ENCODE assay signal across 28 cellular contexts in the genomic region with DNA sequence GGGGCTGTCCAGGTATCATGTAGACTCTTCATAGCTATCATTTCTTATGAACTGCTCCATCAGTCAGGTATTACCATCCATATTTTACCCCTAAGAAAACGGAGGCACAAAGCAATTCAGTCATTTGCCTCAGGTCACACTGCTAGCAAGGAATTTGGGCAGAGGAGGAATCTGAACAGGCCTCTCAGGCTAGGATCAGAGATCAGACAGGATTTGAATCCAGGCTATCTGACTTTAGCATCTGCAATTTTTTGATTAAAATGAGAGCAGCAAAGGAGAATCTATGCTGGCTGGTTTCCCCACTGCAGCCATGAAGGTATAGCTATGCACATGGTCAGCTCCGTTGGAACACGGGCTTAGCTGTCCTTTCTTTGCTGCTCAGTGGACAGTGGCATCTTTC.
"Had no signal": no experiment of that assay in that cellular context is flagged by ENCODE, and none has a peak within 500 bp of the region (broad histone marks: within the 10 kb centered on the region; RNA-seq: fewer than 3 reads in every experiment).

No MANE protein-coding gene starts in this region.

- H3K9me3 Mint-ChIP-seq: naive thymus-derived CD8-positive, alpha-beta T cell; natural killer cell treated with Interleukin-12 subunit alpha and Interleukin-12 subunit beta and Interleukin-15 and Interleukin-18, amount 100 ng/mL, for 72 hours; neural progenitor cell; stimulated activated effector memory CD8-positive, alpha-beta T cell treated with anti-CD3 and anti-CD28 coated beads, Interleukin-12 subunit alpha, Interleukin-12 subunit beta, amount 100 ng/mL, for 72 hours; stimulated activated naive B cell treated with anti-CD40 and anti-IgM and Interleukin-4, amounts not matched to agents 10 μg/mL and 1 μg/mL and 100 μg/mL, for 72 hours; stimulated activated naive CD8-positive, alpha-beta T cell treated with anti-CD3 and anti-CD28 coated beads, Interleukin-15, Interleukin-2, amounts not matched to agents 100 ng/mL and 50 ng/mL, for 24 hours; type B pancreatic cell had no signal

- H3K9me3 ChIP-seq: ovary, psoas muscle, right lobe of liver, sigmoid colon, stomach, thoracic aorta, thyroid gland, tibial nerve, upper lobe of right lung, uterus had no signal

- H3K27me3 Mint-ChIP-seq: progenitor cell of endocrine pancreas; stimulated activated naive CD8-positive, alpha-beta T cell treated with anti-CD3 and anti-CD28 coated beads, Interleukin-15, Interleukin-2, amounts not matched to agents 100 ng/mL and 50 ng/mL, for 24 hours had no signal

- H3K27me3 ChIP-seq: neural progenitor cell, ovary, right lobe of liver, sigmoid colon, stomach, thyroid gland, tibial nerve, upper lobe of right lung, uterus had no signal

- H3K36me3 ChIP-seq: neural progenitor cell, ovary, right lobe of liver, sigmoid colon, stomach, thoracic aorta, thyroid gland, tibial nerve, upper lobe of right lung, uterus had no signal

- H3K4me1 ChIP-seq: neural progenitor cell, parathyroid adenoma, psoas muscle, right lobe of liver, thyroid gland, uterus had no signal

- H3K4me3 Mint-ChIP-seq: naive thymus-derived CD8-positive, alpha-beta T cell; natural killer cell treated with Interleukin-12 subunit alpha and Interleukin-12 subunit beta and Interleukin-15 and Interleukin-18, amount 100 ng/mL, for 72 hours; neural progenitor cell; stimulated activated effector memory CD8-positive, alpha-beta T cell treated with anti-CD3 and anti-CD28 coated beads, Interleukin-12 subunit alpha, Interleukin-12 subunit beta, amount 100 ng/mL, for 72 hours; stimulated activated naive B cell treated with anti-CD40 and anti-IgM and Interleukin-4, amounts not matched to agents 10 μg/mL and 1 μg/mL and 100 μg/mL, for 72 hours; stimulated activated naive CD8-positive, alpha-beta T cell treated with anti-CD3 and anti-CD28 coated beads, Interleukin-15, Interleukin-2, amounts not matched to agents 100 ng/mL and 50 ng/mL, for 24 hours; type B pancreatic cell had no signal

- H3K27ac ChIP-seq: neural progenitor cell, ovary, parathyroid adenoma, psoas muscle, right lobe of liver, sigmoid colon, stomach, thoracic aorta, thyroid gland, tibial nerve, upper lobe of right lung, uterus had no signal

- H3K4me1 Mint-ChIP-seq: neural progenitor cell; stimulated activated effector memory CD8-positive, alpha-beta T cell treated with anti-CD3 and anti-CD28 coated beads, Interleukin-12 subunit alpha, Interleukin-12 subunit beta, amount 100 ng/mL, for 72 hours; stimulated activated naive B cell treated with anti-CD40 and anti-IgM and Interleukin-4, amounts not matched to agents 10 μg/mL and 1 μg/mL and 100 μg/mL, for 72 hours had no signal

- H3K4me3 ChIP-seq: neural progenitor cell, ovary, psoas muscle, right lobe of liver, sigmoid colon, stomach, thoracic aorta, thyroid gland, tibial nerve, upper lobe of right lung, uterus had no signal

- H3K27ac Mint-ChIP-seq: naive thymus-derived CD8-positive, alpha-beta T cell; natural killer cell treated with Interleukin-12 subunit alpha and Interleukin-12 subunit beta and Interleukin-15 and Interleukin-18, amount 100 ng/mL, for 72 hours; neural progenitor cell; progenitor cell of endocrine pancreas; stimulated activated effector memory CD8-positive, alpha-beta T cell treated with anti-CD3 and anti-CD28 coated beads, Interleukin-12 subunit alpha, Interleukin-12 subunit beta, amount 100 ng/mL, for 72 hours; stimulated activated naive B cell treated with anti-CD40 and anti-IgM and Interleukin-4, amounts not matched to agents 10 μg/mL and 1 μg/mL and 100 μg/mL, for 72 hours; stimulated activated naive CD8-positive, alpha-beta T cell treated with anti-CD3 and anti-CD28 coated beads, Interleukin-15, Interleukin-2, amounts not matched to agents 100 ng/mL and 50 ng/mL, for 24 hours; type B pancreatic cell had no signal

- H3K36me3 Mint-ChIP-seq: naive thymus-derived CD8-positive, alpha-beta T cell; natural killer cell treated with Interleukin-12 subunit alpha and Interleukin-12 subunit beta and Interleukin-15 and Interleukin-18, amount 100 ng/mL, for 72 hours; neural progenitor cell; stimulated activated effector memory CD8-positive, alpha-beta T cell treated with anti-CD3 and anti-CD28 coated beads, Interleukin-12 subunit alpha, Interleukin-12 subunit beta, amount 100 ng/mL, for 72 hours; stimulated activated naive B cell treated with anti-CD40 and anti-IgM and Interleukin-4, amounts not matched to agents 10 μg/mL and 1 μg/mL and 100 μg/mL, for 72 hours; type B pancreatic cell had no signal

- DNase-seq: naive thymus-derived CD8-positive, alpha-beta T cell; occipital lobe; ovary; posterior cingulate gyrus; psoas muscle; right cardiac atrium; right lobe of liver; sigmoid colon; small intestine; stimulated activated CD4-positive, alpha-beta T cell treated with anti-CD3 and anti-CD28 coated beads, Interleukin-15, amount 100 ng/mL, for 24 hours; stimulated activated CD4-positive, alpha-beta T cell treated with anti-CD3 and anti-CD28 coated beads, Interleukin-2, amount 100 ng/mL, for 24 hours; stimulated activated CD4-positive, alpha-beta T cell treated with anti-CD3 and anti-CD28 coated beads, Interleukin-2, amount 100 ng/mL, for 48 hours; stimulated activated CD4-positive, alpha-beta T cell treated with anti-CD3 and anti-CD28 coated beads, Interleukin-4, amount 100 ng/mL, for 24 hours; stimulated activated naive B cell treated with anti-CD40 and anti-IgM and Interleukin-4, amounts not matched to agents 10 μg/mL and 1 μg/mL and 100 μg/mL, for 72 hours; stimulated activated naive CD4-positive, alpha-beta T cell treated with Interleukin-2 at 50 U/mL for 16 hours; stomach; thyroid gland; upper lobe of right lung; uterus had no signal
